In genomic region chr3:117856354-117856753, GRCh38 we compare ENCODE assay signal across 28 cellular contexts.
"Had no signal": no experiment of that assay in that cellular context is flagged by ENCODE, and none has a peak within 500 bp of the region (broad histone marks: within the 10 kb centered on the region; RNA-seq: fewer than 3 reads in every experiment).

No MANE protein-coding gene starts in this region.

- H3K36me3 ChIP-seq: left lung, lower lobe of right lung, neural progenitor cell, neutrophil, right atrium auricular region, stomach, thyroid gland, transverse colon, upper lobe of left lung, uterus had no signal

- H3K27me3 ChIP-seq: left lung, neural progenitor cell, neutrophil, right atrium auricular region, stomach, testis, thyroid gland, transverse colon, upper lobe of left lung, uterus had no signal

- H3K4me3 ChIP-seq: left lung, lower lobe of right lung, neural progenitor cell, right atrium auricular region, skin epidermis, stomach, testis, thyroid gland, transverse colon, upper lobe of left lung, uterus had no signal

- H3K27ac ChIP-seq: left lung, lower lobe of right lung, neural progenitor cell, neutrophil, right atrium auricular region, skin epidermis, stomach, testis, thyroid gland, transverse colon, upper lobe of left lung, uterus had no signal

- DNase-seq: hypothalamus; immature natural killer cell; kidney; left colon; left lung; lower lobe of right lung; mammary epithelial cell; mesenchymal stem cell; naive B cell; natural killer cell; nephron progenitor cell; occipital lobe; stimulated activated CD4-positive, alpha-beta T cell treated with anti-CD3 and anti-CD28 coated beads, Interleukin-12 subunit alpha, Interleukin-12 subunit beta, amount 100 ng/mL, for 4 hours; stimulated activated CD4-positive, alpha-beta T cell treated with anti-CD3 and anti-CD28 coated beads, Interleukin-15, amount 100 ng/mL, for 24 hours; stimulated activated CD4-positive, alpha-beta T cell treated with anti-CD3 and anti-CD28 coated beads, Interleukin-2, amount 100 ng/mL, for 24 hours; stimulated activated CD4-positive, alpha-beta T cell treated with anti-CD3 and anti-CD28 coated beads, Interleukin-4, amount 100 ng/mL, for 1 hour; stimulated activated naive B cell treated with anti-CD40 and anti-IgM and Interleukin-4, amounts not matched to agents 10 μg/mL and 1 μg/mL and 100 μg/mL, for 72 hours; stimulated activated naive CD8-positive, alpha-beta T cell treated with anti-CD3 and anti-CD28 coated beads, Interleukin-15, Interleukin-2, amounts not matched to agents 100 U/mL and 50 U/mL, for 24 hours; stomach; testis; thyroid gland; transverse colon; upper lobe of left lung; uterus had no signal

- H3K4me1 ChIP-seq: left lung, lower lobe of right lung, neural progenitor cell, right atrium auricular region, stomach, testis, thyroid gland, transverse colon, upper lobe of left lung, uterus had no signal

- H3K9me3 ChIP-seq: left lung, lower lobe of right lung, neutrophil, right atrium auricular region, stomach, testis, thyroid gland, transverse colon, upper lobe of left lung, uterus had no signal
